Comparison of ENCODE assay signal across 18 cellular contexts in the genomic region with DNA sequence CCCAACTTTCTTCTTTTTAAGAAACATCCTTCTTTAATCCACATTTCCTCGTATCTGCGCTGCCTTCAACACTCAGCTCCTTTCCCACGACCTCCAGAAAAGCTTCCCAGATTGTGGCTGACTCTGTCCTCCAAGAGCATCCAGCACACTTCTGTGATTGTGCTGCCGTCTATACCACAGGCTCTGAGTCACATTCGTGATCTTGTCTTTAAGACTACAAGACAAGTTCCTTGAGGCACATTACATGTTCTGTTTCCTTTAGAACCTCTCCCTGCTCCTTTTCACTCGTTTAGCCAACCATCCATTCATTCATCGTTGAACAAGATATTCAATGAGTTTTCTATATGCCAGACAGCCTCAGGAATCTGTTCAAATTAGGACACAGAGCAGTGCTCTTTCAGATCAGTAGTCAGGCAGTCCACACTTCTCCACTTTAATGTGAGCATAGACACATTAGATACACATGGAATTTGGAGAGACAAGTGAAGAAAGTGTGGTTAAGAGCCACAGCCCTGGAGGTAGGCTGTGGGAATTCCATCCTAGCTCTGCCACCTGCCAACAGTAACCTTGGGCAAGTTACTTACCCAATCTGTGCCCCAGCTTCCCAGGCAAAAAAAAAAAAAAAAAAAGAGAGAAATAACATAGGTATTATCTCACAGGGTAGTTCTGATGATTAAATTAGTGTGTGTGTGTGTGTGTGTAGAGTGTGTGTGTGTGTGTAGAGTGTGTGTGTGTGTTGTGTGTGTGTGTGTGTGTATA. TPM values are rescaled to one million over a fixed set of nuclear protein-coding genes. Genes with fewer than 3 reads are reported as not detected.
DNase-seq lines count a peak whose midpoint lies in the region; ATAC-seq lines count a peak whose summit lies in the region.
"Had no signal": no experiment of that assay in that cellular context is flagged by ENCODE, and none has a peak within 500 bp of the region (broad histone marks: within the 10 kb centered on the region; RNA-seq: fewer than 3 reads in every experiment).

No MANE protein-coding gene starts in this region.

- H3K9me3 Mint-ChIP-seq in activated CD4-positive, alpha-beta T cell treated with anti-CD3 and anti-CD28 coated beads for 36 hours (ENCODE audit: low read depth), result no peaks in the 10 kb centered on the region
- H3K9me3 Mint-ChIP-seq in activated CD4-positive, alpha-beta T cell treated with anti-CD3 and anti-CD28 coated beads, Interleukin-2, amount 10 ng/mL, durations not matched to agents 7 days and 5 days, result no peaks in the 10 kb centered on the region
- H3K9me3 Mint-ChIP-seq in activated T-helper 2 cell treated with anti-CD3 and anti-CD28 coated beads, Interferon-gamma antibody, Interleukin-2, Interleukin-4, amounts not matched to agents 10 μg/mL and 5 μg/mL and 100 μg/mL, durations not matched to agents 14 hours and 24 hours and 36 hours, result no peaks in the 10 kb centered on the region
- H3K9me3 Mint-ChIP-seq: effector memory CD8-positive, alpha-beta T cell; type B pancreatic cell had no signal

- intact Hi-C loops in activated CD4-positive, alpha-beta T cell treated with anti-CD3 and anti-CD28 coated beads for 36 hours (cut with DNase I, micrococcal nuclease), result loop anchor here (2.0 to 10.0 kb wide), 6 partner anchors 20 to 406 kb away; a partner anchor contains a TSS
- intact Hi-C loops in activated T-helper 2 cell treated with anti-CD3 and anti-CD28 coated beads, Interferon-gamma antibody, Interleukin-2, Interleukin-4, amounts not matched to agents 10 μg/mL and 5 μg/mL and 100 μg/mL, durations not matched to agents 14 hours and 24 hours and 36 hours (cut with micrococcal nuclease), result loop anchor here (5.0 kb wide), 3 partner anchors 79 to 721 kb away; no protein-coding TSS in a partner anchor

- no peaks in the 10 kb centered on the region for H3K36me3 Mint-ChIP-seq in activated CD4-positive, alpha-beta T cell treated with anti-CD3 and anti-CD28 coated beads for 36 hours (ENCODE audit: low read depth)
- no peaks in the 10 kb centered on the region for H3K36me3 Mint-ChIP-seq in activated CD4-positive, alpha-beta T cell treated with anti-CD3 and anti-CD28 coated beads, Interleukin-2, amount 10 ng/mL, durations not matched to agents 7 days and 5 days (ENCODE audit: low read depth)
- no peaks in the 10 kb centered on the region for H3K36me3 Mint-ChIP-seq in activated T-helper 2 cell treated with anti-CD3 and anti-CD28 coated beads, Interferon-gamma antibody, Interleukin-2, Interleukin-4, amounts not matched to agents 10 μg/mL and 5 μg/mL and 100 μg/mL, durations not matched to agents 14 hours and 24 hours and 36 hours (ENCODE audit: low read depth)
- H3K36me3 Mint-ChIP-seq: type B pancreatic cell had no signal

- H3K4me3 Mint-ChIP-seq in activated CD4-positive, alpha-beta T cell treated with anti-CD3 and anti-CD28 coated beads for 36 hours, result no peak overlapping the region
- H3K4me3 Mint-ChIP-seq in activated CD4-positive, alpha-beta T cell treated with anti-CD3 and anti-CD28 coated beads, Interleukin-2, amount 10 ng/mL, durations not matched to agents 7 days and 5 days, result no peak overlapping the region
- H3K4me3 Mint-ChIP-seq in activated T-helper 2 cell treated with anti-CD3 and anti-CD28 coated beads, Interferon-gamma antibody, Interleukin-2, Interleukin-4, amounts not matched to agents 10 μg/mL and 5 μg/mL and 100 μg/mL, durations not matched to agents 14 hours and 24 hours and 36 hours (ENCODE audit: low read depth), result peak overlapping the region; percentile 46
- H3K4me3 Mint-ChIP-seq: type B pancreatic cell had no signal

- POLR2A ChIA-PET in activated CD4-positive, alpha-beta T cell treated with anti-CD3 and anti-CD28 coated beads for 36 hours (lab: Charles Lee), result no interaction called here
- POLR2A ChIA-PET in activated CD4-positive, alpha-beta T cell treated with anti-CD3 and anti-CD28 coated beads, Interleukin-2, amount 10 ng/mL, durations not matched to agents 7 days and 5 days (lab: Charles Lee), result no interaction called here

- peaks cover 25% of the 10 kb centered on the region for H3K4me1 Mint-ChIP-seq in activated CD4-positive, alpha-beta T cell treated with anti-CD3 and anti-CD28 coated beads for 36 hours
- H3K4me1 Mint-ChIP-seq in activated CD4-positive, alpha-beta T cell treated with anti-CD3 and anti-CD28 coated beads, Interleukin-2, amount 10 ng/mL, durations not matched to agents 7 days and 5 days, result peaks cover 27% of the 10 kb centered on the region
- H3K4me1 Mint-ChIP-seq in activated T-helper 2 cell treated with anti-CD3 and anti-CD28 coated beads, Interferon-gamma antibody, Interleukin-2, Interleukin-4, amounts not matched to agents 10 μg/mL and 5 μg/mL and 100 μg/mL, durations not matched to agents 14 hours and 24 hours and 36 hours (ENCODE audit: low read depth), result peaks cover 29% of the 10 kb centered on the region

- no peak for ATAC-seq in activated CD4-positive, alpha-beta T cell treated with anti-CD3 and anti-CD28 coated beads for 36 hours
- ATAC-seq in HG03469 (IDR thresholded peaks at IDR 0.05; ENCODE audit: unreplicated experiment), result no peak
- ATAC-seq: effector memory CD8-positive, alpha-beta T cell; psoas muscle had no signal

- CTCF ChIA-PET in activated CD4-positive, alpha-beta T cell treated with anti-CD3 and anti-CD28 coated beads for 36 hours (lab: Charles Lee), result interaction anchor here (0.6 to 6.4 kb wide), 8 partner anchors 8 to 177 kb away, joined by 3 to 55 read pairs (median 4); a partner anchor contains a TSS
- CTCF ChIA-PET in activated CD4-positive, alpha-beta T cell treated with anti-CD3 and anti-CD28 coated beads, Interleukin-2, amount 10 ng/mL, durations not matched to agents 7 days and 5 days (lab: Charles Lee), result interaction anchor here (0.6 to 2.8 kb wide), 11 partner anchors 11 to 195 kb away, joined by 3 to 9 read pairs (median 5); no protein-coding TSS in a partner anchor

- no peaks in the 10 kb centered on the region for H3K27me3 Mint-ChIP-seq in activated CD4-positive, alpha-beta T cell treated with anti-CD3 and anti-CD28 coated beads for 36 hours
- no peaks in the 10 kb centered on the region for H3K27me3 Mint-ChIP-seq in activated CD4-positive, alpha-beta T cell treated with anti-CD3 and anti-CD28 coated beads, Interleukin-2, amount 10 ng/mL, durations not matched to agents 7 days and 5 days
- H3K27me3 Mint-ChIP-seq in activated T-helper 2 cell treated with anti-CD3 and anti-CD28 coated beads, Interferon-gamma antibody, Interleukin-2, Interleukin-4, amounts not matched to agents 10 μg/mL and 5 μg/mL and 100 μg/mL, durations not matched to agents 14 hours and 24 hours and 36 hours (ENCODE audit: low read depth), result peaks cover 2% of the 10 kb centered on the region
- H3K27me3 Mint-ChIP-seq: effector memory CD8-positive, alpha-beta T cell; type B pancreatic cell had no signal

- H3K27ac Mint-ChIP-seq in activated CD4-positive, alpha-beta T cell treated with anti-CD3 and anti-CD28 coated beads for 36 hours, result peak overlapping the region; percentile 79
- H3K27ac Mint-ChIP-seq in activated CD4-positive, alpha-beta T cell treated with anti-CD3 and anti-CD28 coated beads, Interleukin-2, amount 10 ng/mL, durations not matched to agents 7 days and 5 days, result no peak overlapping the region
- peak overlapping the region; percentile 88 for H3K27ac Mint-ChIP-seq in activated T-helper 2 cell treated with anti-CD3 and anti-CD28 coated beads, Interferon-gamma antibody, Interleukin-2, Interleukin-4, amounts not matched to agents 10 μg/mL and 5 μg/mL and 100 μg/mL, durations not matched to agents 14 hours and 24 hours and 36 hours
- H3K27ac Mint-ChIP-seq: type B pancreatic cell had no signal

- no peak for DNase-seq in activated CD4-positive, alpha-beta T cell treated with anti-CD3 and anti-CD28 coated beads for 36 hours
- no peak for DNase-seq in activated CD4-positive, alpha-beta T cell treated with anti-CD3 and anti-CD28 coated beads, Interleukin-2, amount 10 ng/mL, durations not matched to agents 7 days and 5 days
- peak; percentile 70 for DNase-seq in M059J (ENCODE audit: low read depth)
- DNase-seq in activated T-helper 2 cell treated with anti-CD3 and anti-CD28 coated beads, Interferon-gamma antibody, Interleukin-2, Interleukin-4, amounts not matched to agents 10 μg/mL and 5 μg/mL and 100 μg/mL, durations not matched to agents 14 hours and 24 hours and 36 hours (ENCODE audit: low spot score), result no peak
- peak; percentile 74 for DNase-seq in islet precursor cell
- no peak for DNase-seq in middle frontal gyrus (ENCODE audit: extremely low spot score, low spot score)
- no peak for DNase-seq in effector CD4-positive, alpha-beta T cell
- DNase-seq: cerebellar nuclear complex; DMS153; effector memory CD8-positive, alpha-beta T cell; HCEC 1CT; hippocampal formation; NCI-H1417 treated with DMSO at 0.1 percent for 48 hours; Peyer's patch; psoas muscle; small intestine had no signal

RNA-seq across cellular contexts. Expression of a gene that starts 18.9 kb away (rescaled TPM):
- total RNA-seq in activated CD4-positive, alpha-beta T cell treated with anti-CD3 and anti-CD28 coated beads for 36 hours, result 1 to 10 TPM; 1.9 to 2.0 TPM
- total RNA-seq in activated CD4-positive, alpha-beta T cell treated with anti-CD3 and anti-CD28 coated beads, Interleukin-2, amount 10 ng/mL, durations not matched to agents 7 days and 5 days, result 1 to 10 TPM in 1 of 2 experiments, under 1 TPM in 1; 0.64 to 1.2 TPM
- total RNA-seq in M059J (2014; rRNA removed; shearing (Covaris generic)), result 1.8 and 3.5 TPM in 2 replicates
- total RNA-seq in activated T-helper 2 cell treated with anti-CD3 and anti-CD28 coated beads, Interferon-gamma antibody, Interleukin-2, Interleukin-4, amounts not matched to agents 10 μg/mL and 5 μg/mL and 100 μg/mL, durations not matched to agents 14 hours and 24 hours and 36 hours, result 2.8 and 2.9 TPM in 2 replicates

Comparison
In these comparisons a context has a peak if more than half of its experiments do, and no peak if none do; other contexts are left out.
1. DNase-seq: peak in M059J (single experiment) and islet precursor cell (single experiment); none in activated CD4-positive, alpha-beta T cell treated with anti-CD3 and anti-CD28 coated beads for 36 hours (single experiment), activated CD4-positive, alpha-beta T cell treated with anti-CD3 and anti-CD28 coated beads, Interleukin-2, amount 10 ng/mL, durations not matched to agents 7 days and 5 days (single experiment), activated T-helper 2 cell treated with anti-CD3 and anti-CD28 coated beads, Interferon-gamma antibody, Interleukin-2, Interleukin-4, amounts not matched to agents 10 μg/mL and 5 μg/mL and 100 μg/mL, durations not matched to agents 14 hours and 24 hours and 36 hours (single experiment), middle frontal gyrus (single experiment) and effector CD4-positive, alpha-beta T cell (single experiment).